ENCODE assay signal across 14 cellular contexts in the genomic region with DNA sequence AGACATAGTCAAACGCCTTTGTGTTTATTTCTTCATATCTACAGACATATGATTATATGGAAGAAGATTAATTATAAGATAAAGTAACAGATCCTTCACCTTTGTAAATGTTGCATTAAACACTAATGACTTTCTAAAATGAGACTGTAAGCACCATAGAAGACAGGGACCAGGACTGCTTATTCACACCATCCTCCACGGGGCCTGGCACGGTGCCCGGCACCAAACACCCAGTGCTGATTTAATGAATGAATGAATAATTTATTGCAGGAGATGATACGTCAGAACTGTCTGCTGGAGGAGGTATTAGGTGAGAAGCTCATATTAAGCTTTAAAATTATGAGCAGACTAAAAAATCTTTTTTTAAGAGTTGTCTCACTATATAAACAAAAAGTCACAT.
A peak's percentile ranks its signal among the peaks of the same experiment; 100 is the strongest.
DNase-seq lines count a peak whose midpoint lies in the region; ATAC-seq and TF ChIP-seq lines count a peak whose summit lies in the region.
"Had no signal": no experiment of that assay in that cellular context is flagged by ENCODE, and none has a peak within 500 bp of the region (broad histone marks: within the 10 kb centered on the region; RNA-seq: fewer than 3 reads in every experiment).

No MANE protein-coding gene starts in this region.

- no peaks in the 10 kb centered on the region for H3K9me3 ChIP-seq in gastroesophageal sphincter
- H3K9me3 ChIP-seq in smooth muscle cell (replicated peaks; ENCODE audit: low read depth) = no peaks in the 10 kb centered on the region
- no peaks in the 10 kb centered on the region for H3K9me3 ChIP-seq in Karpas-422 (ENCODE audit: low read length)
- H3K9me3 ChIP-seq: upper lobe of left lung had no signal

- no peaks in the 10 kb centered on the region for H4K20me1 ChIP-seq in smooth muscle cell (ENCODE audit: low read depth)
- H4K20me1 ChIP-seq in Karpas-422 (ENCODE audit: insufficient read depth, low read depth, low read length) = no peaks in the 10 kb centered on the region; the same call in 1 of the 2 replicates

- ATAC-seq in gastroesophageal sphincter = no peak
- no peak for ATAC-seq in HG03135 (IDR thresholded peaks at IDR 0.05; ENCODE audit: unreplicated experiment)
- ATAC-seq in HG03342 (IDR thresholded peaks at IDR 0.05; ENCODE audit: unreplicated experiment) = no peak
- ATAC-seq: activated CD8-positive, alpha-beta T cell treated with anti-CD3 and anti-CD28 coated beads, Interleukin-2, amount 10 ng/mL, durations not matched to agents 7 days and 5 days had no signal

- H2AFZ ChIP-seq in smooth muscle cell (ENCODE audit: low read depth) (no peak overlapping the region), Karpas-422 (ENCODE audit: low read length) (no peak overlapping the region)

- peaks cover 6% of the 10 kb centered on the region for H3F3A ChIP-seq in smooth muscle cell (ENCODE audit: low read depth)

- H3K27ac ChIP-seq in gastroesophageal sphincter (peak overlapping the region in 3 of 4 donors; percentile 39 to 56 (median 50)), smooth muscle cell (ENCODE audit: low read depth) (peak overlapping the region; percentile 83), Karpas-422 (ENCODE audit: low read length) (no peak overlapping the region)

- no peaks in the 10 kb centered on the region for H3K9me2 ChIP-seq in Karpas-422 (replicated peaks; ENCODE audit: insufficient read depth, low read length)

- H3K4me3 ChIP-seq in gastroesophageal sphincter = no peak overlapping the region
- H3K4me3 ChIP-seq in smooth muscle cell = no peak overlapping the region
- no peak overlapping the region for H3K4me3 ChIP-seq in Karpas-422 (ENCODE audit: low read length)
- H3K4me3 ChIP-seq: lung, upper lobe of left lung had no signal

- H3K79me2 ChIP-seq in smooth muscle cell (ENCODE audit: low read depth) (no peaks in the 10 kb centered on the region), Karpas-422 (ENCODE audit: low read length) (peaks cover 62% of the 10 kb centered on the region)

- H3K27me3 ChIP-seq in gastroesophageal sphincter (no peaks in the 10 kb centered on the region), smooth muscle cell (ENCODE audit: low read depth) (no peaks in the 10 kb centered on the region), Karpas-422 (ENCODE audit: low read length) (no peaks in the 10 kb centered on the region)
- H3K27me3 ChIP-seq: upper lobe of left lung had no signal

- no peak for TF ChIP-seq EP300 in gastroesophageal sphincter (IDR thresholded peaks at IDR 0.05)

- H3K4me1 ChIP-seq in gastroesophageal sphincter = peaks cover 0 to 28% (median 0%) of the 10 kb centered on the region in 3 donors
- H3K4me1 ChIP-seq in smooth muscle cell (ENCODE audit: low read depth) = peaks cover 22% of the 10 kb centered on the region
- peaks cover 16% of the 10 kb centered on the region for H3K4me1 ChIP-seq in Karpas-422 (ENCODE audit: low read length)

- TF ChIP-seq CTCF in gastroesophageal sphincter (IDR thresholded peaks at IDR 0.05) = no peak
- no peak for TF ChIP-seq CTCF in smooth muscle cell (IDR thresholded peaks at IDR 0.05; ENCODE audit: borderline replicate concordance, insufficient read depth, poor library complexity, severe bottlenecking)

- TF ChIP-seq POLR2A in gastroesophageal sphincter (IDR thresholded peaks at IDR 0.05) = no peak

- WGBS in gastroesophageal sphincter (ENCODE audit: low coverage in 1 of 2), 2 donors = 40 to 46% methylated on average over 4 to 5 of the region's 5 CpGs
- WGBS in smooth muscle cell (ENCODE audit: low lambda C conversion rate) = 92% methylated on average over 5 of the region's 5 CpGs

- H3K9ac ChIP-seq in smooth muscle cell (ENCODE audit: low read depth) (no peak overlapping the region), Karpas-422 (ENCODE audit: low read length) (no peak overlapping the region)

- H3K4me2 ChIP-seq in smooth muscle cell (no peak overlapping the region), Karpas-422 (ENCODE audit: low read depth, low read length, poor library complexity, severe bottlenecking) (no peak overlapping the region)

- DNase-seq in NCI-H510A treated with DMSO at 0.1 percent for 48 hours (lab: John Stamatoyannopoulos, UW) = peak; percentile 70
- DNase-seq in NCI-H510A (lab: John Stamatoyannopoulos, UW) = no peak
- peak; percentile 97 for DNase-seq in NCI-H748 (lab: John Stamatoyannopoulos, UW; ENCODE audit: unreplicated experiment)
- no peak for DNase-seq in smooth muscle cell (lab: John Stamatoyannopoulos, UW; ENCODE audit: unreplicated experiment)
- no peak for DNase-seq in Karpas-422
- DNase-seq: ACHN; activated CD8-positive, alpha-beta T cell treated with anti-CD3 and anti-CD28 coated beads, Interleukin-2, amount 10 ng/mL, durations not matched to agents 7 days and 5 days; KG1; T1000 had no signal

- H3K36me3 ChIP-seq in gastroesophageal sphincter (no peaks in the 10 kb centered on the region), smooth muscle cell (ENCODE audit: low read depth) (no peaks in the 10 kb centered on the region), Karpas-422 (ENCODE audit: insufficient read depth, low read length) (no peaks in the 10 kb centered on the region)
- H3K36me3 ChIP-seq: upper lobe of left lung had no signal

Comparison
In these comparisons a context has a peak if more than half of its experiments do, and no peak if none do; other contexts are left out.
1. DNase-seq: peak in NCI-H510A treated with DMSO at 0.1 percent for 48 hours (single experiment) and NCI-H748 (single experiment); none in NCI-H510A (single experiment), smooth muscle cell (single experiment) and Karpas-422 (single experiment).